2 cellular contexts compared by ENCODE assay signal in genomic region chr15:24971052-24971451, GRCh38.
A peak's percentile ranks its signal among the peaks of the same experiment; 100 is the strongest.
TF ChIP-seq lines count a peak whose summit lies in the region.

No MANE protein-coding gene starts in this region.

TF ChIP-seq in WTC11, 78 proteins besides CTCF, POLR2A, EP300 and RAD21:
- peak; percentile 65; the same call in 1 of the 2 replicates for TF ChIP-seq AR (CRISPR knock-in tag; IDR thresholded peaks at IDR 0.05)
- TF ChIP-seq EMX1 (CRISPR knock-in tag; IDR thresholded peaks at IDR 0.05) = no peak

TF ChIP-seq in H1, 55 proteins besides CTCF, POLR2A, EP300 and RAD21:
- TF ChIP-seq POLR2AphosphoS5 (IDR thresholded peaks at IDR 0.05; ENCODE audit: low read depth, low read length) = peak; percentile 58; the same call in 1 of the 2 replicates
- TF ChIP-seq SP4 (IDR thresholded peaks at IDR 0.05; ENCODE audit: low read length) = no peak
